Comparison of ENCODE assay signal across 1 cellular context in genomic region chr11:130131957-130132850, GRCh38.
TF ChIP-seq lines count a peak whose summit lies in the region.

No MANE protein-coding gene starts in this region.

TF ChIP-seq in H1, 55 proteins besides CTCF, POLR2A, EP300 and RAD21 (continued from another document):
- TF ChIP-seq YY1 (IDR thresholded peaks at IDR 0.05; ENCODE audit: low read depth, low read length) (0 out of 2 replicates have a peak, but pooled peaks have one; percentile 27), ATF3 (IDR thresholded peaks at IDR 0.05; ENCODE audit: insufficient read depth, low read depth, low read length) (no peak), SP2 (IDR thresholded peaks at IDR 0.05; ENCODE audit: low read length) (no peak), CEBPB (IDR thresholded peaks at IDR 0.05; ENCODE audit: low read depth, low read length) (no peak), JUN (IDR thresholded peaks at IDR 0.05; ENCODE audit: low read depth, low read length) (no peak), SP1 (IDR thresholded peaks at IDR 0.05; ENCODE audit: low read depth, low read length) (no peak), EZH2 (IDR thresholded peaks at IDR 0.05; ENCODE audit: low read depth, low read length, severe bottlenecking) (no peak)
